In the genomic region with DNA sequence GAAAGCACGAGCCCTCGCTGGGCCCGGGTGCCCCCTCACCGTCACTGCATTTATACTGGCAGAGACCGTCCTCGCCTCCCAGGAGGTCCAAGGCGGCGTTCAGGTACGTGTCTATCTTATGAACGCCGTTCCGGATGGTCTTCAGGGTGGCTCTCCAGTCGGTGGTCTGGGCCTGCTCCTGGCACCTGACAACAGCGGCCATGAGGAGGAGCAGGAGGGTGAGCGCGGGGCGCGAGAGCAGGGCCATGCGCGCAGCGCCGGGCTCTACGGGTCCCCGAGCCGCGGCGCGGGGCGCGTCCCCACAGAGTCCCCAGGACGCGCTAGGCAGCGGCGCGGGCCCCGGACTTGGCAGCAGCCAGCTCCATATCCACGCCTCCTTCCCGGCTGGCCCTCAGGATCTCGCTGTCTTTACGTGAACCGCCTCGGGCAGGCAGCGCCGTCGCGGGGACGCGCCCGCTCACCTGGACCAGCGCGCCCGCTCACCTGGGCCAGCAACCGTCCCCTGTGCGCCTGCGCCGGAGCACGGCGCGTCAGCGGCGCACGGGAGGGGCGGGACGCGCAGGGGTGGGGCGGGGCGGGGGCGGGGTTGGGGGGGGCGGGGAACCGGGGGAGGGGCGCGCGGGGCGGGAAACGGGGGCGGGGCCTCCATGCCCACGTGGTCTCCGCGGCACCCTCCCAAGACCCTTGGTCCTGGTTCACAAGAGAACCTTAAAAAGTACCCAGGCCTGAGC, we compare ENCODE assay signal across 1 cellular context.
TF ChIP-seq lines count a peak whose summit lies in the region.

A gene (minus strand): TSS at position 508 of the 731 bp plus-strand sequence. CDS start 261 bp downstream, at position 247.

TF ChIP-seq in HepG2, 621 proteins besides CTCF, POLR2A, EP300 and RAD21 (continued from another document and continues in another):
- TF ChIP-seq, protein P1, sequence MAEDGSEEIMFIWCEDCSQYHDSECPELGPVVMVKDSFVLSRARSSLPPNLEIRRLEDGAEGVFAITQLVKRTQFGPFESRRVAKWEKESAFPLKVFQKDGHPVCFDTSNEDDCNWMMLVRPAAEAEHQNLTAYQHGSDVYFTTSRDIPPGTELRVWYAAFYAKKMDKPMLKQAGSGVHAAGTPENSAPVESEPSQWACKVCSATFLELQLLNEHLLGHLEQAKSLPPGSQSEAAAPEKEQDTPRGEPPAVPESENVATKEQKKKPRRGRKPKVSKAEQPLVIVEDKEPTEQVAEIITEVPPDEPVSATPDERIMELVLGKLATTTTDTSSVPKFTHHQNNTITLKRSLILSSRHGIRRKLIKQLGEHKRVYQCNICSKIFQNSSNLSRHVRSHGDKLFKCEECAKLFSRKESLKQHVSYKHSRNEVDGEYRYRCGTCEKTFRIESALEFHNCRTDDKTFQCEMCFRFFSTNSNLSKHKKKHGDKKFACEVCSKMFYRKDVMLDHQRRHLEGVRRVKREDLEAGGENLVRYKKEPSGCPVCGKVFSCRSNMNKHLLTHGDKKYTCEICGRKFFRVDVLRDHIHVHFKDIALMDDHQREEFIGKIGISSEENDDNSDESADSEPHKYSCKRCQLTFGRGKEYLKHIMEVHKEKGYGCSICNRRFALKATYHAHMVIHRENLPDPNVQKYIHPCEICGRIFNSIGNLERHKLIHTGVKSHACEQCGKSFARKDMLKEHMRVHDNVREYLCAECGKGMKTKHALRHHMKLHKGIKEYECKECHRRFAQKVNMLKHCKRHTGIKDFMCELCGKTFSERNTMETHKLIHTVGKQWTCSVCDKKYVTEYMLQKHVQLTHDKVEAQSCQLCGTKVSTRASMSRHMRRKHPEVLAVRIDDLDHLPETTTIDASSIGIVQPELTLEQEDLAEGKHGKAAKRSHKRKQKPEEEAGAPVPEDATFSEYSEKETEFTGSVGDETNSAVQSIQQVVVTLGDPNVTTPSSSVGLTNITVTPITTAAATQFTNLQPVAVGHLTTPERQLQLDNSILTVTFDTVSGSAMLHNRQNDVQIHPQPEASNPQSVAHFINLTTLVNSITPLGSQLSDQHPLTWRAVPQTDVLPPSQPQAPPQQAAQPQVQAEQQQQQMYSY (CRISPR knock-in tag; IDR thresholded peaks at IDR 0.05): no peak
- peak; percentile 50; the same call in 1 of the 2 replicates for TF ChIP-seq RNF2 (conservative IDR thresholded peaks at IDR 0.05; ENCODE audit: low read depth)
- TF ChIP-seq, protein P2, sequence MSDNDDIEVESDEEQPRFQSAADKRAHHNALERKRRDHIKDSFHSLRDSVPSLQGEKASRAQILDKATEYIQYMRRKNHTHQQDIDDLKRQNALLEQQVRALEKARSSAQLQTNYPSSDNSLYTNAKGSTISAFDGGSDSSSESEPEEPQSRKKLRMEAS (IDR thresholded peaks at IDR 0.05): peak; percentile 86
- peak; percentile 40; the same call in 1 of the 2 replicates for TF ChIP-seq EED (CRISPR knock-in tag; IDR thresholded peaks at IDR 0.05)
- TF ChIP-seq ZNF746 (CRISPR knock-in tag; IDR thresholded peaks at IDR 0.05): no peak
- 0 out of 2 replicates have a peak, but pooled peaks have one; percentile 82 for TF ChIP-seq ZNF749 (CRISPR knock-in tag; IDR thresholded peaks at IDR 0.05; ENCODE audit: borderline replicate concordance)
- TF ChIP-seq, protein P3, sequence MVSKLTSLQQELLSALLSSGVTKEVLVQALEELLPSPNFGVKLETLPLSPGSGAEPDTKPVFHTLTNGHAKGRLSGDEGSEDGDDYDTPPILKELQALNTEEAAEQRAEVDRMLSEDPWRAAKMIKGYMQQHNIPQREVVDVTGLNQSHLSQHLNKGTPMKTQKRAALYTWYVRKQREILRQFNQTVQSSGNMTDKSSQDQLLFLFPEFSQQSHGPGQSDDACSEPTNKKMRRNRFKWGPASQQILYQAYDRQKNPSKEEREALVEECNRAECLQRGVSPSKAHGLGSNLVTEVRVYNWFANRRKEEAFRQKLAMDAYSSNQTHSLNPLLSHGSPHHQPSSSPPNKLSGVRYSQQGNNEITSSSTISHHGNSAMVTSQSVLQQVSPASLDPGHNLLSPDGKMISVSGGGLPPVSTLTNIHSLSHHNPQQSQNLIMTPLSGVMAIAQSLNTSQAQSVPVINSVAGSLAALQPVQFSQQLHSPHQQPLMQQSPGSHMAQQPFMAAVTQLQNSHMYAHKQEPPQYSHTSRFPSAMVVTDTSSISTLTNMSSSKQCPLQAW (CRISPR knock-in tag; IDR thresholded peaks at IDR 0.05): no peak
- TF ChIP-seq ZFP36 (IDR thresholded peaks at IDR 0.05; ENCODE audit: borderline replicate concordance, low read depth, low read length, partially characterized antibody): no peak
- TF ChIP-seq HIVEP1 (CRISPR knock-in tag; IDR thresholded peaks at IDR 0.05): no peak
- TF ChIP-seq, protein P4, sequence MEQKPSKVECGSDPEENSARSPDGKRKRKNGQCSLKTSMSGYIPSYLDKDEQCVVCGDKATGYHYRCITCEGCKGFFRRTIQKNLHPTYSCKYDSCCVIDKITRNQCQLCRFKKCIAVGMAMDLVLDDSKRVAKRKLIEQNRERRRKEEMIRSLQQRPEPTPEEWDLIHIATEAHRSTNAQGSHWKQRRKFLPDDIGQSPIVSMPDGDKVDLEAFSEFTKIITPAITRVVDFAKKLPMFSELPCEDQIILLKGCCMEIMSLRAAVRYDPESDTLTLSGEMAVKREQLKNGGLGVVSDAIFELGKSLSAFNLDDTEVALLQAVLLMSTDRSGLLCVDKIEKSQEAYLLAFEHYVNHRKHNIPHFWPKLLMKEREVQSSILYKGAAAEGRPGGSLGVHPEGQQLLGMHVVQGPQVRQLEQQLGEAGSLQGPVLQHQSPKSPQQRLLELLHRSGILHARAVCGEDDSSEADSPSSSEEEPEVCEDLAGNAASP (CRISPR knock-in tag; IDR thresholded peaks at IDR 0.05; ENCODE audit: borderline replicate concordance): no peak
- no peak for TF ChIP-seq TBP (CRISPR knock-in tag; IDR thresholded peaks at IDR 0.05)
- TF ChIP-seq DNMT1 (CRISPR knock-in tag; IDR thresholded peaks at IDR 0.05): no peak; the same call in 1 of the 2 replicates
- TF ChIP-seq, protein P5, sequence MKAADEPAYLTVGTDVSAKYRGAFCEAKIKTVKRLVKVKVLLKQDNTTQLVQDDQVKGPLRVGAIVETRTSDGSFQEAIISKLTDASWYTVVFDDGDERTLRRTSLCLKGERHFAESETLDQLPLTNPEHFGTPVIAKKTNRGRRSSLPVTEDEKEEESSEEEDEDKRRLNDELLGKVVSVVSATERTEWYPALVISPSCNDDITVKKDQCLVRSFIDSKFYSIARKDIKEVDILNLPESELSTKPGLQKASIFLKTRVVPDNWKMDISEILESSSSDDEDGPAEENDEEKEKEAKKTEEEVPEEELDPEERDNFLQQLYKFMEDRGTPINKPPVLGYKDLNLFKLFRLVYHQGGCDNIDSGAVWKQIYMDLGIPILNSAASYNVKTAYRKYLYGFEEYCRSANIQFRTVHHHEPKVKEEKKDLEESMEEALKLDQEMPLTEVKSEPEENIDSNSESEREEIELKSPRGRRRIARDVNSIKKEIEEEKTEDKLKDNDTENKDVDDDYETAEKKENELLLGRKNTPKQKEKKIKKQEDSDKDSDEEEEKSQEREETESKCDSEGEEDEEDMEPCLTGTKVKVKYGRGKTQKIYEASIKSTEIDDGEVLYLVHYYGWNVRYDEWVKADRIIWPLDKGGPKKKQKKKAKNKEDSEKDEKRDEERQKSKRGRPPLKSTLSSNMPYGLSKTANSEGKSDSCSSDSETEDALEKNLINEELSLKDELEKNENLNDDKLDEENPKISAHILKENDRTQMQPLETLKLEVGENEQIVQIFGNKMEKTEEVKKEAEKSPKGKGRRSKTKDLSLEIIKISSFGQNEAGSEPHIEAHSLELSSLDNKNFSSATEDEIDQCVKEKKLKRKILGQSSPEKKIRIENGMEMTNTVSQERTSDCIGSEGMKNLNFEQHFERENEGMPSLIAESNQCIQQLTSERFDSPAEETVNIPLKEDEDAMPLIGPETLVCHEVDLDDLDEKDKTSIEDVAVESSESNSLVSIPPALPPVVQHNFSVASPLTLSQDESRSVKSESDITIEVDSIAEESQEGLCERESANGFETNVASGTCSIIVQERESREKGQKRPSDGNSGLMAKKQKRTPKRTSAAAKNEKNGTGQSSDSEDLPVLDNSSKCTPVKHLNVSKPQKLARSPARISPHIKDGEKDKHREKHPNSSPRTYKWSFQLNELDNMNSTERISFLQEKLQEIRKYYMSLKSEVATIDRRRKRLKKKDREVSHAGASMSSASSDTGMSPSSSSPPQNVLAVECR (CRISPR knock-in tag; IDR thresholded peaks at IDR 0.05; ENCODE audit: borderline replicate concordance): peak; percentile 78
- no peak for TF ChIP-seq ZC3H4 (CRISPR knock-in tag; IDR thresholded peaks at IDR 0.05; ENCODE audit: borderline replicate concordance)
- TF ChIP-seq FOSL1 (CRISPR knock-in tag; IDR thresholded peaks at IDR 0.05; ENCODE audit: borderline replicate concordance): no peak
- TF ChIP-seq, protein P6, sequence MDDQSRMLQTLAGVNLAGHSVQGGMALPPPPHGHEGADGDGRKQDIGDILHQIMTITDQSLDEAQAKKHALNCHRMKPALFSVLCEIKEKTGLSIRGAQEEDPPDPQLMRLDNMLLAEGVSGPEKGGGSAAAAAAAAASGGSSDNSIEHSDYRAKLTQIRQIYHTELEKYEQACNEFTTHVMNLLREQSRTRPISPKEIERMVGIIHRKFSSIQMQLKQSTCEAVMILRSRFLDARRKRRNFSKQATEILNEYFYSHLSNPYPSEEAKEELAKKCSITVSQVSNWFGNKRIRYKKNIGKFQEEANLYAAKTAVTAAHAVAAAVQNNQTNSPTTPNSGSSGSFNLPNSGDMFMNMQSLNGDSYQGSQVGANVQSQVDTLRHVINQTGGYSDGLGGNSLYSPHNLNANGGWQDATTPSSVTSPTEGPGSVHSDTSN (CRISPR knock-in tag; IDR thresholded peaks at IDR 0.05; ENCODE audit: borderline replicate concordance): no peak
- TF ChIP-seq ZNF451 (CRISPR knock-in tag; IDR thresholded peaks at IDR 0.05): peak; percentile 72; the same call in 1 of the 2 replicates
- no peak for TF ChIP-seq GATAD1 (CRISPR knock-in tag; IDR thresholded peaks at IDR 0.05)
- TF ChIP-seq, protein P7, sequence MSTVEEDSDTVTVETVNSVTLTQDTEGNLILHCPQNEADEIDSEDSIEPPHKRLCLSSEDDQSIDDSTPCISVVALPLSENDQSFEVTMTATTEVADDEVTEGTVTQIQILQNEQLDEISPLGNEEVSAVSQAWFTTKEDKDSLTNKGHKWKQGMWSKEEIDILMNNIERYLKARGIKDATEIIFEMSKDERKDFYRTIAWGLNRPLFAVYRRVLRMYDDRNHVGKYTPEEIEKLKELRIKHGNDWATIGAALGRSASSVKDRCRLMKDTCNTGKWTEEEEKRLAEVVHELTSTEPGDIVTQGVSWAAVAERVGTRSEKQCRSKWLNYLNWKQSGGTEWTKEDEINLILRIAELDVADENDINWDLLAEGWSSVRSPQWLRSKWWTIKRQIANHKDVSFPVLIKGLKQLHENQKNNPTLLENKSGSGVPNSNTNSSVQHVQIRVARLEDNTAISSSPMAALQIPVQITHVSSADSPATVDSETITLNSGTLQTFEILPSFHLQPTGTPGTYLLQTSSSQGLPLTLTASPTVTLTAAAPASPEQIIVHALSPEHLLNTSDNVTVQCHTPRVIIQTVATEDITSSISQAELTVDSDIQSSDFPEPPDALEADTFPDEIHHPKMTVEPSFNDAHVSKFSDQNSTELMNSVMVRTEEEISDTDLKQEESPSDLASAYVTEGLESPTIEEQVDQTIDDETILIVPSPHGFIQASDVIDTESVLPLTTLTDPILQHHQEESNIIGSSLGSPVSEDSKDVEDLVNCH (CRISPR knock-in tag; IDR thresholded peaks at IDR 0.05): no peak
- TF ChIP-seq ZFP1 (CRISPR knock-in tag; IDR thresholded peaks at IDR 0.05): no peak
- no peak for TF ChIP-seq PTBP1 (IDR thresholded peaks at IDR 0.05; ENCODE audit: low read depth, low read length, poor library complexity, severe bottlenecking)
- TF ChIP-seq IKZF1 (IDR thresholded peaks at IDR 0.05): no peak
- TF ChIP-seq, protein P8, sequence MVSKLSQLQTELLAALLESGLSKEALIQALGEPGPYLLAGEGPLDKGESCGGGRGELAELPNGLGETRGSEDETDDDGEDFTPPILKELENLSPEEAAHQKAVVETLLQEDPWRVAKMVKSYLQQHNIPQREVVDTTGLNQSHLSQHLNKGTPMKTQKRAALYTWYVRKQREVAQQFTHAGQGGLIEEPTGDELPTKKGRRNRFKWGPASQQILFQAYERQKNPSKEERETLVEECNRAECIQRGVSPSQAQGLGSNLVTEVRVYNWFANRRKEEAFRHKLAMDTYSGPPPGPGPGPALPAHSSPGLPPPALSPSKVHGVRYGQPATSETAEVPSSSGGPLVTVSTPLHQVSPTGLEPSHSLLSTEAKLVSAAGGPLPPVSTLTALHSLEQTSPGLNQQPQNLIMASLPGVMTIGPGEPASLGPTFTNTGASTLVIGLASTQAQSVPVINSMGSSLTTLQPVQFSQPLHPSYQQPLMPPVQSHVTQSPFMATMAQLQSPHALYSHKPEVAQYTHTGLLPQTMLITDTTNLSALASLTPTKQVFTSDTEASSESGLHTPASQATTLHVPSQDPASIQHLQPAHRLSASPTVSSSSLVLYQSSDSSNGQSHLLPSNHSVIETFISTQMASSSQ (IDR thresholded peaks at IDR 0.05; ENCODE audit: low read depth): no peak
- TF ChIP-seq, protein P8 (CRISPR knock-in tag; IDR thresholded peaks at IDR 0.05; ENCODE audit: borderline replicate concordance): no peak
- no peak for TF ChIP-seq ZNF782 (CRISPR knock-in tag; IDR thresholded peaks at IDR 0.05; ENCODE audit: borderline replicate concordance)
- no peak for TF ChIP-seq RXRB (CRISPR knock-in tag; IDR thresholded peaks at IDR 0.05; ENCODE audit: borderline replicate concordance)
- TF ChIP-seq ZNF841 (CRISPR knock-in tag; IDR thresholded peaks at IDR 0.05; ENCODE audit: borderline replicate concordance): no peak
- TF ChIP-seq ZSCAN31 (CRISPR knock-in tag; IDR thresholded peaks at IDR 0.05; ENCODE audit: low read depth): no peak
- no peak for TF ChIP-seq FOXJ3 (CRISPR knock-in tag; IDR thresholded peaks at IDR 0.05; ENCODE audit: borderline replicate concordance)
- no peak for TF ChIP-seq EHMT2 (IDR thresholded peaks at IDR 0.05; ENCODE audit: borderline replicate concordance, low read depth, low read length)
- TF ChIP-seq NCOA2 (CRISPR knock-in tag; IDR thresholded peaks at IDR 0.05): no peak
- peak; percentile 84 for TF ChIP-seq ZNF605 (CRISPR knock-in tag; IDR thresholded peaks at IDR 0.05)
- 0 out of 2 replicates have a peak, but pooled peaks have one; percentile 52 for TF ChIP-seq ZNF572 (CRISPR knock-in tag; IDR thresholded peaks at IDR 0.05)
